Comparison of ENCODE assay signal across 1 cellular context in genomic region chr19:49340069-49340864, GRCh38.
TF ChIP-seq lines count a peak whose summit lies in the region.

No MANE protein-coding gene starts in this region.

TF ChIP-seq in HepG2, 621 proteins besides CTCF, POLR2A, EP300 and RAD21 (continued from another document and continues in another):
- TF ChIP-seq ARID5B (CRISPR knock-in tag; IDR thresholded peaks at IDR 0.05), result peak; percentile 28; the same call in 1 of the 2 replicates
- TF ChIP-seq FOXK2 (IDR thresholded peaks at IDR 0.05), result no peak
- no peak for TF ChIP-seq ZNF33A (CRISPR knock-in tag; IDR thresholded peaks at IDR 0.05; ENCODE audit: borderline replicate concordance)
- no peak for TF ChIP-seq ZNF609 (CRISPR knock-in tag; IDR thresholded peaks at IDR 0.05; ENCODE audit: borderline replicate concordance)
- TF ChIP-seq ZNF354B (CRISPR knock-in tag; IDR thresholded peaks at IDR 0.05), result no peak
- TF ChIP-seq XRCC5 (optimal IDR thresholded peaks at IDR 0.05; ENCODE audit: low read length), result no peak
- no peak for TF ChIP-seq GATA4 (IDR thresholded peaks at IDR 0.05; ENCODE audit: borderline replicate concordance, low read depth)
- TF ChIP-seq ETV6 (CRISPR knock-in tag; conservative IDR thresholded peaks at IDR 0.05), result no peak
- TF ChIP-seq ATM (IDR thresholded peaks at IDR 0.05; ENCODE audit: borderline replicate concordance), result no peak
- TF ChIP-seq HOXA3 (CRISPR knock-in tag; IDR thresholded peaks at IDR 0.05), result no peak
- TF ChIP-seq ZNF503 (CRISPR knock-in tag; IDR thresholded peaks at IDR 0.05), result no peak
- TF ChIP-seq ZBTB42 (CRISPR knock-in tag; IDR thresholded peaks at IDR 0.05), result no peak
- TF ChIP-seq ZNF704 (CRISPR knock-in tag; IDR thresholded peaks at IDR 0.05; ENCODE audit: borderline replicate concordance), result no peak
- no peak for TF ChIP-seq ZNF670 (CRISPR knock-in tag; IDR thresholded peaks at IDR 0.05; ENCODE audit: borderline replicate concordance)
- TF ChIP-seq ZMAT3 (CRISPR knock-in tag; conservative IDR thresholded peaks at IDR 0.05), result no peak
- TF ChIP-seq PRPF4 (IDR thresholded peaks at IDR 0.05; ENCODE audit: low read depth, low read length, poor library complexity, severe bottlenecking), result no peak
- TF ChIP-seq MAFG (CRISPR knock-in tag; IDR thresholded peaks at IDR 0.05), result no peak
- no peak for TF ChIP-seq ZNF251 (CRISPR knock-in tag; IDR thresholded peaks at IDR 0.05)
- no peak for TF ChIP-seq SCMH1 (CRISPR knock-in tag; IDR thresholded peaks at IDR 0.05; ENCODE audit: borderline replicate concordance)
- TF ChIP-seq HCFC1 (IDR thresholded peaks at IDR 0.05; ENCODE audit: low read depth, low read length), result no peak
- TF ChIP-seq HNF1A (IDR thresholded peaks at IDR 0.05; ENCODE audit: low read depth), result no peak
- TF ChIP-seq HNF1A (CRISPR knock-in tag; IDR thresholded peaks at IDR 0.05; ENCODE audit: borderline replicate concordance), result peak; percentile 26; the same call in 1 of the 2 replicates
- no peak for TF ChIP-seq FOXJ3 (CRISPR knock-in tag; IDR thresholded peaks at IDR 0.05; ENCODE audit: borderline replicate concordance)
- no peak for TF ChIP-seq ZNF329 (CRISPR knock-in tag; IDR thresholded peaks at IDR 0.05; ENCODE audit: low read depth)
- TF ChIP-seq PPARG (CRISPR knock-in tag; conservative IDR thresholded peaks at IDR 0.05), result no peak
- peak; percentile 89 for TF ChIP-seq MAX (IDR thresholded peaks at IDR 0.05)
- TF ChIP-seq KLF11 (CRISPR knock-in tag; IDR thresholded peaks at IDR 0.05), result no peak
- no peak for TF ChIP-seq FOXA1 (IDR thresholded peaks at IDR 0.05)
- TF ChIP-seq FOXA1 (CRISPR knock-in tag; IDR thresholded peaks at IDR 0.05), result peak; percentile 74
- no peak for TF ChIP-seq NFYB (CRISPR knock-in tag; IDR thresholded peaks at IDR 0.05)
- TF ChIP-seq ZNF773 (CRISPR knock-in tag; IDR thresholded peaks at IDR 0.05; ENCODE audit: borderline replicate concordance), result no peak
- TF ChIP-seq ZFP36 (IDR thresholded peaks at IDR 0.05; ENCODE audit: borderline replicate concordance, low read depth, low read length, partially characterized antibody), result no peak
- no peak for TF ChIP-seq STAT5B (CRISPR knock-in tag; IDR thresholded peaks at IDR 0.05)
- TF ChIP-seq PAXIP1 (CRISPR knock-in tag; conservative IDR thresholded peaks at IDR 0.05), result peak; percentile 59
- TF ChIP-seq ZNF597 (CRISPR knock-in tag; IDR thresholded peaks at IDR 0.05), result no peak
- no peak for TF ChIP-seq ZNF83 (CRISPR knock-in tag; IDR thresholded peaks at IDR 0.05; ENCODE audit: borderline replicate concordance)
- TF ChIP-seq U2AF2 (IDR thresholded peaks at IDR 0.05; ENCODE audit: low read depth, low read length), result no peak
- TF ChIP-seq RNF2 (conservative IDR thresholded peaks at IDR 0.05; ENCODE audit: low read depth), result no peak
- TF ChIP-seq POGZ (CRISPR knock-in tag; IDR thresholded peaks at IDR 0.05), result no peak
- TF ChIP-seq GZF1 (CRISPR knock-in tag; IDR thresholded peaks at IDR 0.05), result no peak
- no peak for TF ChIP-seq SMARCC2 (IDR thresholded peaks at IDR 0.05)
- no peak for TF ChIP-seq NR2C2 (CRISPR knock-in tag; IDR thresholded peaks at IDR 0.05; ENCODE audit: borderline replicate concordance)
- TF ChIP-seq MIER2 (CRISPR knock-in tag; IDR thresholded peaks at IDR 0.05), result no peak
- TF ChIP-seq CHD4 (IDR thresholded peaks at IDR 0.05; ENCODE audit: borderline replicate concordance, low read length), result no peak
- no peak for TF ChIP-seq HDAC6 (IDR thresholded peaks at IDR 0.05; ENCODE audit: low read depth, low read length)
- TF ChIP-seq RFX1 (IDR thresholded peaks at IDR 0.05), result no peak
